In genomic region chr15:79689030-79689429, GRCh38 we compare ENCODE assay signal across 16 cellular contexts.
DNase-seq lines count a peak whose midpoint lies in the region; ATAC-seq, FAIRE-seq and TF ChIP-seq lines count a peak whose summit lies in the region.
"Had no signal": no experiment of that assay in that cellular context is flagged by ENCODE, and none has a peak within 500 bp of the region (broad histone marks: within the 10 kb centered on the region; RNA-seq: fewer than 3 reads in every experiment).

No MANE protein-coding gene starts in this region.

- H3K36me3 ChIP-seq in GM23248 (ENCODE audit: low read depth) (no peaks in the 10 kb centered on the region), OCI-LY3 (replicated peaks; ENCODE audit: low read depth, low read length) (no peaks in the 10 kb centered on the region), endothelial cell of umbilical vein (ENCODE audit: control insufficient read depth in 2 of 2, extremely low read depth in 1 of 2, insufficient read depth in 2 of 2, low read length in 2 of 2) (no peaks in the 10 kb centered on the region), mammary epithelial cell (ENCODE audit: insufficient read depth, low read length) (no peaks in the 10 kb centered on the region)
- H3K36me3 ChIP-seq: HAP-1 had no signal

- dilution Hi-C loops in endothelial cell of umbilical vein (cut with MboI; ENCODE audit: extremely low pct_ligation_motif_present, low sequenced_read_pairs) = no loop called here
- dilution Hi-C loops in mammary epithelial cell (cut with HindIII; ENCODE audit: low sequenced_read_pairs) = no loop called here

- intact Hi-C loops in endothelial cell of umbilical vein (cut with micrococcal nuclease) (no loop called here), mammary epithelial cell (cut with micrococcal nuclease) (no loop called here)

- CTCF ChIA-PET in A549 (lab: Yijun Ruan, JAX) (interaction anchor here (0.9 to 1.3 kb wide), 3 partner anchors 8 to 35 kb away, joined by 3 to 4 read pairs (median 3); no protein-coding TSS in a partner anchor), endothelial cell of umbilical vein (lab: Charles Lee) (no interaction called here), mammary epithelial cell (lab: Charles Lee; ENCODE audit: low non-redundant PET) (no interaction called here)

- H3K4me2 ChIP-seq in A549 (no peak overlapping the region), GM23248 (ENCODE audit: unreplicated experiment) (no peak overlapping the region), OCI-LY3 (ENCODE audit: low read length) (peak overlapping the region; percentile 66), endothelial cell of umbilical vein (ENCODE audit: insufficient read depth, low read length) (no peak overlapping the region), mammary epithelial cell (ENCODE audit: insufficient read depth, low read depth, low read length) (no peak overlapping the region)
- H3K4me2 ChIP-seq: KMS-11 had no signal

- H3K27me3 ChIP-seq in GM23248 (replicated peaks; ENCODE audit: insufficient read depth) (no peaks in the 10 kb centered on the region), OCI-LY3 (ENCODE audit: low read depth, low read length) (no peaks in the 10 kb centered on the region), endothelial cell of umbilical vein (ENCODE audit: control insufficient read depth in 2 of 2, insufficient read depth in 2 of 2, low read length in 2 of 2) (no peaks in the 10 kb centered on the region), mammary epithelial cell (ENCODE audit: insufficient read depth, low read length) (no peaks in the 10 kb centered on the region)

- no peak for TF ChIP-seq RAD21 in A549 (conservative IDR thresholded peaks at IDR 0.05 in 1 of 2, IDR thresholded peaks at IDR 0.05 in 1 of 2)

- FAIRE-seq in A549 (lab: Jason Lieb, UNC) (peak; percentile 77), endothelial cell of umbilical vein (lab: Jason Lieb, UNC) (no peak), GM19239 (lab: Jason Lieb, UNC) (no peak)
- FAIRE-seq: H1 had no signal

- H3K4me3 ChIP-seq in A549 (no peak overlapping the region), GM23248 (no peak overlapping the region), OCI-LY3 (ENCODE audit: low read length) (peak overlapping the region; percentile 17), endothelial cell of umbilical vein (replicated peaks in 1 of 3; ENCODE audit: insufficient read depth in 1 of 3, low read depth in 1 of 3, low read length in 3 of 3) (no peak overlapping the region), mammary epithelial cell (replicated peaks in 1 of 3; ENCODE audit: insufficient read depth in 1 of 3, low read depth in 2 of 3, low read length in 3 of 3) (no peak overlapping the region)
- H3K4me3 ChIP-seq: HAP-1 had no signal

- no peaks in the 10 kb centered on the region; the same call in 1 of the 2 replicates for H3F3A ChIP-seq in GM23248 (ENCODE audit: insufficient read depth)

- DNase-seq in A549 (ENCODE audit: low read depth in 1 of 2, low spot score in 1 of 2) (no peak), GM23248 (no peak), endothelial cell of umbilical vein (ENCODE audit: low read depth, low spot score) (no peak), GM19239 (ENCODE audit: insufficient read length, low spot score) (no peak), mammary epithelial cell (no peak)
- DNase-seq in activated CD4-positive, alpha-beta T cell treated with anti-CD3 and anti-CD28 coated beads, Interleukin-2, amount 50 U/mL, for 4 hours = no peak
- DNase-seq: ACHN; C1 segment of cervical spinal cord; Calu3; CD4-positive, alpha-beta T cell; DMS 273 treated with DMSO at 0.1 percent for 48 hours had no signal

- H3K9me3 ChIP-seq in A549 (peaks cover 20% of the 10 kb centered on the region), GM23248 (ENCODE audit: low read depth) (no peaks in the 10 kb centered on the region), OCI-LY3 (ENCODE audit: insufficient read depth, low read length) (no peaks in the 10 kb centered on the region), endothelial cell of umbilical vein (replicated peaks; ENCODE audit: control insufficient read depth, insufficient read depth, low read length) (no peaks in the 10 kb centered on the region), mammary epithelial cell (replicated peaks; ENCODE audit: insufficient read depth, low read length) (peaks cover 6% of the 10 kb centered on the region)
- H3K9me3 ChIP-seq: HAP-1 had no signal

- 0% methylated on average over 1 of the region's 1 CpG for WGBS in A549 (ENCODE audit: missing lambda C conversion rate)
- WGBS in GM23248 (ENCODE audit: low coverage in 1 of 2, low lambda C conversion rate in 2 of 2, missing lambda C conversion rate in 2 of 2), 2 experiments = 2 to 6% methylated on average over 1 of the region's 1 CpG
- WGBS in mammary epithelial cell (ENCODE audit: low coverage, missing lambda C conversion rate) = 33% methylated on average over 1 of the region's 1 CpG

- in situ Hi-C loops in GM23248 (cut with MboI) (no loop called here), mammary epithelial cell (cut with MboI; ENCODE audit: low sequenced_read_pairs in 2 of 2) (no loop called here)

- ATAC-seq in A549 = no peak

- H4K20me1 ChIP-seq in GM23248 (ENCODE audit: insufficient read depth) (no peaks in the 10 kb centered on the region), OCI-LY3 (ENCODE audit: insufficient read depth, low read length) (no peaks in the 10 kb centered on the region), endothelial cell of umbilical vein (replicated peaks; ENCODE audit: control insufficient read depth, extremely low read depth, insufficient read depth, low read length) (no peaks in the 10 kb centered on the region), mammary epithelial cell (ENCODE audit: insufficient read depth, low read length) (no peaks in the 10 kb centered on the region)

- H3K4me1 ChIP-seq in A549 = peaks cover 3% of the 10 kb centered on the region; the same call in 2 of the 3 replicates
- no peaks in the 10 kb centered on the region for H3K4me1 ChIP-seq in GM23248 (ENCODE audit: insufficient read depth)
- H3K4me1 ChIP-seq in OCI-LY3 (ENCODE audit: low read length) = peaks cover 23% of the 10 kb centered on the region
- no peaks in the 10 kb centered on the region for H3K4me1 ChIP-seq in endothelial cell of umbilical vein (ENCODE audit: control insufficient read depth, extremely low read depth, insufficient read depth, low read length)
- no peaks in the 10 kb centered on the region for H3K4me1 ChIP-seq in mammary epithelial cell (ENCODE audit: insufficient read depth, low read length)
- H3K4me1 ChIP-seq: HAP-1 had no signal

- BruUV-seq in endothelial cell of umbilical vein (replicated peaks; lab: Mats Ljungman, UMichigan) = no TSS peak
- no TSS peak for BruUV-seq in mammary epithelial cell (replicated peaks; lab: Mats Ljungman, UMichigan)

- no peaks in the 10 kb centered on the region for H3K9me2 ChIP-seq in GM23248 (ENCODE audit: insufficient read depth)

- TF ChIP-seq CTCF in A549 (IDR thresholded peaks at IDR 0.05) = no peak
- no peak for TF ChIP-seq CTCF in OCI-LY3 (IDR thresholded peaks at IDR 0.05; ENCODE audit: low read depth, low read length)
- no peak for TF ChIP-seq CTCF in endothelial cell of umbilical vein (IDR thresholded peaks at IDR 0.05; ENCODE audit: extremely low read depth in 1 of 2, insufficient read depth in 1 of 2, low read depth in 1 of 2, low read length in 2 of 2)
- TF ChIP-seq CTCF in mammary epithelial cell (conservative IDR thresholded peaks at IDR 0.05 in 1 of 2, IDR thresholded peaks at IDR 0.05 in 1 of 2; ENCODE audit: extremely low read depth in 1 of 2, insufficient read depth in 1 of 2, low read depth in 1 of 2, low read length in 2 of 2) = no peak

- TF ChIP-seq EP300 in A549 (IDR thresholded peaks at IDR 0.05) = no peak

- H3K79me2 ChIP-seq in GM23248 (ENCODE audit: insufficient read depth) (no peaks in the 10 kb centered on the region), OCI-LY3 (ENCODE audit: low read length) (no peaks in the 10 kb centered on the region), endothelial cell of umbilical vein (ENCODE audit: control insufficient read depth, insufficient read depth, low read length) (no peaks in the 10 kb centered on the region), mammary epithelial cell (ENCODE audit: insufficient read depth, low read length) (no peaks in the 10 kb centered on the region)

- POLR2A ChIA-PET in A549 (lab: Yijun Ruan, JAX) = no interaction called here
- POLR2A ChIA-PET in endothelial cell of umbilical vein (lab: Charles Lee) = no interaction called here

- TF ChIP-seq POLR2A in A549 (IDR thresholded peaks at IDR 0.05; ENCODE audit: low read length) = no peak
- TF ChIP-seq POLR2A in endothelial cell of umbilical vein (IDR thresholded peaks at IDR 0.05; ENCODE audit: low read depth, low read length) = no peak

- no peak overlapping the region for H3K9ac ChIP-seq in GM23248
- H3K9ac ChIP-seq in OCI-LY3 (ENCODE audit: low read length) = no peak overlapping the region; the same call in 1 of the 2 replicates
- no peak overlapping the region for H3K9ac ChIP-seq in endothelial cell of umbilical vein (replicated peaks; ENCODE audit: extremely low read depth, insufficient read depth, low read length)
- no peak overlapping the region for H3K9ac ChIP-seq in mammary epithelial cell (ENCODE audit: insufficient read depth, low read length)
- H3K9ac ChIP-seq: KMS-11 had no signal

- H2AFZ ChIP-seq in GM23248 (0 out of 2 replicates have a peak overlapping the region, but pooled peaks have one; percentile 23), OCI-LY3 (ENCODE audit: low read depth, low read length) (no peak overlapping the region), endothelial cell of umbilical vein (ENCODE audit: low read depth, low read length) (no peak overlapping the region), mammary epithelial cell (ENCODE audit: low read depth, low read length) (no peak overlapping the region)

- H3K9me1 ChIP-seq in endothelial cell of umbilical vein (replicated peaks; ENCODE audit: control insufficient read depth, extremely low read depth, insufficient read depth, low read length) = no peaks in the 10 kb centered on the region

- no peak overlapping the region for H3K27ac ChIP-seq in A549
- no peak overlapping the region for H3K27ac ChIP-seq in GM23248
- peak overlapping the region; percentile 51 for H3K27ac ChIP-seq in OCI-LY3 (ENCODE audit: low read length)
- no peak overlapping the region for H3K27ac ChIP-seq in endothelial cell of umbilical vein (ENCODE audit: insufficient read depth, low read depth, low read length)
- no peak overlapping the region for H3K27ac ChIP-seq in mammary epithelial cell (ENCODE audit: insufficient read depth, low read depth, low read length)
- H3K27ac ChIP-seq: 22Rv1, KMS-11 had no signal

TF ChIP-seq in A549, 52 proteins besides CTCF, POLR2A, EP300 and RAD21 (continues in another document):
- no peak for TF ChIP-seq HOXA7 (CRISPR knock-in tag; IDR thresholded peaks at IDR 0.05)
- TF ChIP-seq TP53 (CRISPR knock-in tag; IDR thresholded peaks at IDR 0.05) = no peak

TF ChIP-seq in endothelial cell of umbilical vein, 7 proteins besides CTCF, POLR2A, EP300 and RAD21 (continues in another document):
- TF ChIP-seq GATA2 (IDR thresholded peaks at IDR 0.05; ENCODE audit: insufficient read depth, insufficient read length, low read depth, low read length) = no peak
- TF ChIP-seq, protein P1, sequence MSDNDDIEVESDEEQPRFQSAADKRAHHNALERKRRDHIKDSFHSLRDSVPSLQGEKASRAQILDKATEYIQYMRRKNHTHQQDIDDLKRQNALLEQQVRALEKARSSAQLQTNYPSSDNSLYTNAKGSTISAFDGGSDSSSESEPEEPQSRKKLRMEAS (IDR thresholded peaks at IDR 0.05; ENCODE audit: insufficient read depth, insufficient read length) = no peak
- TF ChIP-seq FOS (IDR thresholded peaks at IDR 0.05; ENCODE audit: borderline replicate concordance, insufficient read depth, low read length) = peak; percentile 7
